In genomic region chr17:15563375-15563857, GRCh38 we compare ENCODE assay signal across 8 cellular contexts. TPM values are rescaled to one million over a fixed set of nuclear protein-coding genes. Genes with fewer than 3 reads are reported as not detected.
DNase-seq lines count a peak whose midpoint lies in the region; ATAC-seq, FAIRE-seq and TF ChIP-seq lines count a peak whose summit lies in the region.
"Not testable (repeated sequence)": the region's sequence is repeated elsewhere in the genome, so short reads cannot be mapped to it uniquely, and the experiment has no call there.

Gene TVP23C (minus strand): TSS chr17:15563483. CDS start chr17:15563448, 35 bp downstream.

- in situ Hi-C loops in GM18951 (cut with MboI; ENCODE audit: low sequenced_read_pairs, unreplicated experiment) = not testable (repeated sequence)

- not testable (repeated sequence) for TF ChIP-seq EP300 in A549 (IDR thresholded peaks at IDR 0.05)

- not testable (repeated sequence) for TF ChIP-seq CTCF in A549 (IDR thresholded peaks at IDR 0.05)

- not testable (repeated sequence) for H3K9me3 ChIP-seq in A549; small intestine (ENCODE audit: control insufficient read depth, low read depth)

- WGBS in A549 (ENCODE audit: missing lambda C conversion rate) = under 1% methylated on average over 20 of the region's 46 CpGs
- WGBS in small intestine, 3 donors = 0 to 1% (median 1%) methylated on average over 19 to 46 of the region's 46 CpGs

- CTCF ChIA-PET in A549 (lab: Yijun Ruan, JAX) = not testable (repeated sequence)

- H3K36me3 ChIP-seq in small intestine (ENCODE audit: control insufficient read depth in 2 of 2, insufficient read depth in 2 of 2, low read length in 2 of 2) = not testable (repeated sequence)

- FAIRE-seq in A549 (lab: Jason Lieb, UNC); small intestine (lab: Jason Lieb, UNC): not testable (repeated sequence)

- H3K27ac ChIP-seq in A549 = peak within 1 kb of the TSS; percentile 90 to 92
- H3K27ac ChIP-seq in small intestine (ENCODE audit: low read depth in 1 of 2, low read length in 1 of 2) = peak within 1 kb of the TSS; percentile 68 to 85

- POLR2A ChIA-PET in A549 (lab: Yijun Ruan, JAX) = not testable (repeated sequence)

- TF ChIP-seq POLR2A in A549 (IDR thresholded peaks at IDR 0.05; ENCODE audit: low read length) = peak; percentile 92
- peak; percentile 34 for TF ChIP-seq POLR2A in GM18951 (IDR thresholded peaks at IDR 0.05; ENCODE audit: extremely low read depth, insufficient read depth, insufficient read length)

- peak; percentile 97 to 98 for ATAC-seq in A549
- ATAC-seq in HG03103 (IDR thresholded peaks at IDR 0.05; ENCODE audit: low read depth, unreplicated experiment) = peak; percentile 77

- not testable (repeated sequence) for H3K4me1 ChIP-seq in A549; small intestine (ENCODE audit: control insufficient read depth in 2 of 2, insufficient read depth in 1 of 2, low read depth in 1 of 2, low read length in 1 of 2)

- H3K4me2 ChIP-seq in A549 = peak within 1 kb of the TSS; percentile 67

- H3K27me3 ChIP-seq in small intestine (ENCODE audit: control insufficient read depth in 2 of 2, insufficient read depth in 2 of 2, low read length in 2 of 2) = not testable (repeated sequence)

- H3K4me3 ChIP-seq in A549 (peak within 1 kb of the TSS; percentile 92), small intestine (ENCODE audit: low read depth in 1 of 2, low read length in 2 of 2) (peak within 1 kb of the TSS; percentile 36 to 82)

- peak; percentile 35 to 91 for DNase-seq in A549 (ENCODE audit: low read depth in 1 of 2, low spot score in 1 of 2)
- peak; percentile 45 for DNase-seq in NCI-H510A treated with DMSO at 0.1 percent for 48 hours (lab: John Stamatoyannopoulos, UW)
- DNase-seq in activated CD4-positive, alpha-beta T cell treated with anti-CD3 and anti-CD28 coated beads for 24 hours (ENCODE audit: low read depth in 2 of 2) = peak; percentile 35 to 48
- peak; percentile 83 for DNase-seq in cerebellar cortex (ENCODE audit: low spot score)
- peak; percentile 36 for DNase-seq in inferior parietal cortex (ENCODE audit: extremely low spot score)
- DNase-seq in small intestine = peak; percentile 66

- TF ChIP-seq RAD21 in A549 (conservative IDR thresholded peaks at IDR 0.05 in 1 of 2, IDR thresholded peaks at IDR 0.05 in 1 of 2) = not testable (repeated sequence)

TF ChIP-seq in A549, 52 proteins besides CTCF, POLR2A, EP300 and RAD21:
- TF ChIP-seq JUN (IDR thresholded peaks at IDR 0.05) (peak in 1 of 2 experiments; percentile 53; a peak in 2 of 5 replicates), PHF8 (IDR thresholded peaks at IDR 0.05; ENCODE audit: borderline replicate concordance, low read depth) (peak; percentile 50; the same call in 1 of the 2 replicates)

RNA-seq across cellular contexts. Expression of gene TVP23C, which starts in this region (rescaled TPM):
- polyA plus RNA-seq in A549 (2011; rRNA removed) = 14.1 and 22.7 TPM in 2 replicates
- 2.3 and 2.6 TPM in 2 replicates for polyA plus RNA-seq in A549 (2012; cell fraction: cytosol; rRNA removed)
- 6.2 and 9.0 TPM in 2 replicates for polyA plus RNA-seq in A549 (2012; cell fraction: nucleus; rRNA removed)
- 17.5 to 21.0 TPM (median 19.9 TPM) in 3 replicates for polyA plus RNA-seq in A549 (2017; fragmentation: RNase III; extraction: RNeasy Plus Mini Kit Qiagen cat#74134 plus additional on column Dnase treatment)
- polyA minus RNA-seq in A549 (2011; rRNA and poly(A)+ RNA removed) = 20.7 and 33.8 TPM in 2 replicates
- polyA plus RNA-seq in small intestine = 1 to 10 TPM; 1.9 to 4.2 (median 2.5) TPM

Comparison
In these comparisons a context has a peak if more than half of its experiments do, and no peak if none do; other contexts are left out.
1. Peak in every context shown above with its lines: DNase-seq, ATAC-seq, H3K4me3 ChIP-seq and H3K27ac ChIP-seq.